25 cellular contexts compared by ENCODE assay signal in genomic region chr21:36249576-36250422, GRCh38.
DNase-seq lines count a peak whose midpoint lies in the region; ATAC-seq lines count a peak whose summit lies in the region.
"Had no signal": no experiment of that assay in that cellular context is flagged by ENCODE, and none has a peak within 500 bp of the region (broad histone marks: within the 10 kb centered on the region; RNA-seq: fewer than 3 reads in every experiment).

No MANE protein-coding gene starts in this region.

- H3K27ac Mint-ChIP-seq in activated CD4-positive, alpha-beta T cell treated with anti-CD3 and anti-CD28 coated beads, Interleukin-2, amount 10 ng/mL, durations not matched to agents 7 days and 5 days = peak overlapping the region; percentile 86
- peak overlapping the region; percentile 42 for H3K27ac Mint-ChIP-seq in stimulated activated memory B cell treated with anti-CD40 and anti-IgM and Interleukin-4, amounts not matched to agents 10 μg/mL and 1 μg/mL and 100 μg/mL, for 72 hours

- peak overlapping the region; percentile 56; the same call in 1 of the 2 replicates for H3K9ac ChIP-seq in iPS-20b (ENCODE audit: low read depth, low read length)

- H3K4me3 Mint-ChIP-seq in activated CD4-positive, alpha-beta T cell treated with anti-CD3 and anti-CD28 coated beads, Interleukin-2, amount 10 ng/mL, durations not matched to agents 7 days and 5 days = no peak overlapping the region
- H3K4me3 Mint-ChIP-seq in stimulated activated memory B cell treated with anti-CD40 and anti-IgM and Interleukin-4, amounts not matched to agents 10 μg/mL and 1 μg/mL and 100 μg/mL, for 72 hours = no peak overlapping the region
- H3K4me3 Mint-ChIP-seq: WTC11 had no signal

- H3K27ac ChIP-seq in iPS-20b (ENCODE audit: low read length) = peak overlapping the region; percentile 33
- H3K27ac ChIP-seq: neutrophil, prostate gland, sigmoid colon, testis had no signal

- H3K27me3 Mint-ChIP-seq in activated CD4-positive, alpha-beta T cell treated with anti-CD3 and anti-CD28 coated beads, Interleukin-2, amount 10 ng/mL, durations not matched to agents 7 days and 5 days = no peaks in the 10 kb centered on the region
- H3K27me3 Mint-ChIP-seq in stimulated activated memory B cell treated with anti-CD40 and anti-IgM and Interleukin-4, amounts not matched to agents 10 μg/mL and 1 μg/mL and 100 μg/mL, for 72 hours = no peaks in the 10 kb centered on the region
- H3K27me3 Mint-ChIP-seq: IgD-negative memory B cell had no signal

- intact Hi-C loops in sciatic nerve (cut with DNase I) = no loop called here

- CTCF ChIA-PET in activated CD4-positive, alpha-beta T cell treated with anti-CD3 and anti-CD28 coated beads, Interleukin-2, amount 10 ng/mL, durations not matched to agents 7 days and 5 days (lab: Charles Lee) = interaction anchor here (1.5 kb wide), 1 partner anchor 10 kb away, joined by 5 read pairs; no protein-coding TSS in a partner anchor

- no peak for ATAC-seq in stimulated activated memory B cell treated with anti-CD40 and anti-IgM and Interleukin-4, amounts not matched to agents 10 μg/mL and 1 μg/mL and 100 μg/mL, for 72 hours
- ATAC-seq in sciatic nerve = no peak
- ATAC-seq: Panc1 had no signal

- H3K9me3 Mint-ChIP-seq in activated CD4-positive, alpha-beta T cell treated with anti-CD3 and anti-CD28 coated beads, Interleukin-2, amount 10 ng/mL, durations not matched to agents 7 days and 5 days = no peaks in the 10 kb centered on the region
- no peaks in the 10 kb centered on the region for H3K9me3 Mint-ChIP-seq in stimulated activated memory B cell treated with anti-CD40 and anti-IgM and Interleukin-4, amounts not matched to agents 10 μg/mL and 1 μg/mL and 100 μg/mL, for 72 hours
- H3K9me3 Mint-ChIP-seq: IgD-negative memory B cell, WTC11 had no signal

- H3K4me1 ChIP-seq in iPS-20b (ENCODE audit: insufficient read depth, low read length) = peaks cover 13% of the 10 kb centered on the region; the same call in 1 of the 2 replicates
- H3K4me1 ChIP-seq: sigmoid colon, testis had no signal

- POLR2A ChIA-PET in activated CD4-positive, alpha-beta T cell treated with anti-CD3 and anti-CD28 coated beads, Interleukin-2, amount 10 ng/mL, durations not matched to agents 7 days and 5 days (lab: Charles Lee) = no interaction called here

- no peaks in the 10 kb centered on the region for H3K9me3 ChIP-seq in iPS-20b (ENCODE audit: insufficient read depth, low read depth, low read length)
- H3K9me3 ChIP-seq: neutrophil, prostate gland, sigmoid colon, testis had no signal

- no peaks in the 10 kb centered on the region for H3K27me3 ChIP-seq in iPS-20b (ENCODE audit: insufficient read depth, low read length)
- H3K27me3 ChIP-seq: neutrophil, sigmoid colon, testis had no signal

- H3K36me3 ChIP-seq in iPS-20b (ENCODE audit: insufficient read depth, low read depth, low read length) = peaks cover 8% of the 10 kb centered on the region
- H3K36me3 ChIP-seq: prostate gland had no signal

- peaks cover 64% of the 10 kb centered on the region for H3K36me3 Mint-ChIP-seq in activated CD4-positive, alpha-beta T cell treated with anti-CD3 and anti-CD28 coated beads, Interleukin-2, amount 10 ng/mL, durations not matched to agents 7 days and 5 days (ENCODE audit: low read depth)
- peaks cover 78% of the 10 kb centered on the region for H3K36me3 Mint-ChIP-seq in stimulated activated memory B cell treated with anti-CD40 and anti-IgM and Interleukin-4, amounts not matched to agents 10 μg/mL and 1 μg/mL and 100 μg/mL, for 72 hours

- DNase-seq in activated CD4-positive, alpha-beta T cell treated with anti-CD3 and anti-CD28 coated beads, Interleukin-2, amount 10 ng/mL, durations not matched to agents 7 days and 5 days = no peak
- DNase-seq in activated CD4-positive, alpha-beta T cell treated with anti-CD3 and anti-CD28 coated beads for 48 hours = no peak
- peak; percentile 91 for DNase-seq in Jurkat, Clone E6-1 (ENCODE audit: low read depth, low spot score)
- no peak for DNase-seq in central memory CD4-positive, alpha-beta T cell
- DNase-seq in sciatic nerve (ENCODE audit: low spot score) (no peak), KG1 (lab: John Stamatoyannopoulos, UW) (no peak)
- DNase-seq: activated effector memory CD4-positive, alpha-beta T cell treated with Interleukin-2 at 50 U/mL for 16 hours; activated T-cell treated with anti-CD3 and anti-CD28 coated beads for 4 hours; effector CD4-positive, alpha-beta T cell; GOT3; MM.1S; NCI-H2029; NCI-H526 treated with DMSO at 0.1 percent for 48 hours; SIG-M5; sigmoid colon; stimulated activated CD4-positive, alpha-beta T cell treated with anti-CD3 and anti-CD28 coated beads, Interleukin-4, amount 100 ng/mL, for 24 hours; T1000; testis had no signal

- H3K4me1 Mint-ChIP-seq in activated CD4-positive, alpha-beta T cell treated with anti-CD3 and anti-CD28 coated beads, Interleukin-2, amount 10 ng/mL, durations not matched to agents 7 days and 5 days = peaks cover 32% of the 10 kb centered on the region
- peaks cover 23% of the 10 kb centered on the region for H3K4me1 Mint-ChIP-seq in stimulated activated memory B cell treated with anti-CD40 and anti-IgM and Interleukin-4, amounts not matched to agents 10 μg/mL and 1 μg/mL and 100 μg/mL, for 72 hours

- H3K4me3 ChIP-seq in Jurkat, Clone E6-1 (ENCODE audit: low read length) = peak overlapping the region; percentile 13
- no peak overlapping the region for H3K4me3 ChIP-seq in iPS-20b (ENCODE audit: low read length)
- H3K4me3 ChIP-seq: prostate gland, sigmoid colon, testis had no signal
